ENCODE assay signal across 8 cellular contexts in genomic region chr11:114166897-114167323, GRCh38.
DNase-seq lines count a peak whose midpoint lies in the region; ATAC-seq and FAIRE-seq lines count a peak whose summit lies in the region.

No MANE protein-coding gene starts in this region.

- POLR2A ChIA-PET in activated CD4-positive, alpha-beta memory T cell treated with anti-CD3 and anti-CD28 coated beads, Interleukin-2, amount 10 ng/mL, durations not matched to agents 7 days and 5 days (lab: Charles Lee) = interaction anchor here (0.7 to 9.0 kb wide), 7 partner anchors 14 to 108 kb away, joined by 3 to 121 read pairs (median 4); no protein-coding TSS in a partner anchor

- H3K9me3 Mint-ChIP-seq in activated CD4-positive, alpha-beta memory T cell treated with anti-CD3 and anti-CD28 coated beads, Interleukin-2, amount 10 ng/mL, durations not matched to agents 7 days and 5 days = no peaks in the 10 kb centered on the region

- peak; percentile 68 for FAIRE-seq in frontal cortex (lab: Jason Lieb, UNC)

- peak; percentile 48 for ATAC-seq in sciatic nerve
- ATAC-seq in HG03095 (IDR thresholded peaks at IDR 0.05; ENCODE audit: unreplicated experiment) = no peak

- peaks cover 2% of the 10 kb centered on the region for H3K27me3 Mint-ChIP-seq in activated CD4-positive, alpha-beta memory T cell treated with anti-CD3 and anti-CD28 coated beads, Interleukin-2, amount 10 ng/mL, durations not matched to agents 7 days and 5 days

- CTCF ChIA-PET in activated CD4-positive, alpha-beta memory T cell treated with anti-CD3 and anti-CD28 coated beads, Interleukin-2, amount 10 ng/mL, durations not matched to agents 7 days and 5 days (lab: Charles Lee) = interaction anchor here (0.6 to 3.2 kb wide), 12 partner anchors 11 to 106 kb away, joined by 3 to 18 read pairs (median 4); no protein-coding TSS in a partner anchor

- no peaks in the 10 kb centered on the region for H3K36me3 Mint-ChIP-seq in activated CD4-positive, alpha-beta memory T cell treated with anti-CD3 and anti-CD28 coated beads, Interleukin-2, amount 10 ng/mL, durations not matched to agents 7 days and 5 days (ENCODE audit: low read depth)

- peak overlapping the region; percentile 73 for H3K27ac Mint-ChIP-seq in activated CD4-positive, alpha-beta memory T cell treated with anti-CD3 and anti-CD28 coated beads, Interleukin-2, amount 10 ng/mL, durations not matched to agents 7 days and 5 days

- intact Hi-C loops in sciatic nerve (cut with DNase I) = no loop called here

- H3K4me1 Mint-ChIP-seq in activated CD4-positive, alpha-beta memory T cell treated with anti-CD3 and anti-CD28 coated beads, Interleukin-2, amount 10 ng/mL, durations not matched to agents 7 days and 5 days = peaks cover 61% of the 10 kb centered on the region

- DNase-seq in GM03348 (ENCODE audit: low spot score) (peak; percentile 83), NCI-H1694 treated with DMSO at 0.1 percent for 48 hours (lab: John Stamatoyannopoulos, UW) (peak; percentile 62), frontal cortex (ENCODE audit: low spot score in 2 of 2) (no peak), sciatic nerve (ENCODE audit: low spot score) (no peak), SKM-1 treated with dmso at 0.1 percent for 144 hours (lab: John Stamatoyannopoulos, UW; ENCODE audit: unreplicated experiment) (no peak), NCI-H82 (lab: John Stamatoyannopoulos, UW) (no peak)
- DNase-seq in activated CD4-positive, alpha-beta memory T cell treated with anti-CD3 and anti-CD28 coated beads, Interleukin-2, amount 10 ng/mL, durations not matched to agents 7 days and 5 days = no peak

- no peak overlapping the region for H3K4me3 Mint-ChIP-seq in activated CD4-positive, alpha-beta memory T cell treated with anti-CD3 and anti-CD28 coated beads, Interleukin-2, amount 10 ng/mL, durations not matched to agents 7 days and 5 days

Comparison
In these comparisons a context has a peak if more than half of its experiments do, and no peak if none do; other contexts are left out.
1. DNase-seq: peak in GM03348 (single experiment) and NCI-H1694 treated with DMSO at 0.1 percent for 48 hours (single experiment); none in activated CD4-positive, alpha-beta memory T cell treated with anti-CD3 and anti-CD28 coated beads, Interleukin-2, amount 10 ng/mL, durations not matched to agents 7 days and 5 days (single experiment), frontal cortex (0 of 2), sciatic nerve (single experiment), SKM-1 treated with dmso at 0.1 percent for 144 hours (single experiment) and NCI-H82 (single experiment).